2 cellular contexts compared by ENCODE assay signal in the genomic region with DNA sequence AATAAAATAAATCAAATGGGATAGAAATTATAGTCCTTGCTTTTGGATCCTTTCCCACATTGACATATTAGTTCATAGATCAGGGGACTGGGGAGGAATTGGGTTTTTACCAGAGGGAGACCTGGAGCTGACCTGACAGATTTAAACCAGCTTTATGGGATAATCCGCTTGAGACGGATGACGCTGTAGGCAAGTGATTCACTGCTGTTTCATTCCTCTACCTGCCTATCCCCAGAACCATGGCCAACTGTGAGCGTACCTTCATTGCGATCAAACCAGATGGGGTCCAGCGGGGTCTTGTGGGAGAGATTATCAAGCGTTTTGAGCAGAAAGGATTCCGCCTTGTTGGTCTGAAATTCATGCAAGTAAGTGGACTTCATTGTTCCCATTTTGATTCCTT.
TF ChIP-seq lines count a peak whose summit lies in the region.

No MANE protein-coding gene starts in this region.

TF ChIP-seq in SK-N-SH, 30 proteins besides CTCF, POLR2A, EP300 and RAD21:
- TF ChIP-seq, protein P1, sequence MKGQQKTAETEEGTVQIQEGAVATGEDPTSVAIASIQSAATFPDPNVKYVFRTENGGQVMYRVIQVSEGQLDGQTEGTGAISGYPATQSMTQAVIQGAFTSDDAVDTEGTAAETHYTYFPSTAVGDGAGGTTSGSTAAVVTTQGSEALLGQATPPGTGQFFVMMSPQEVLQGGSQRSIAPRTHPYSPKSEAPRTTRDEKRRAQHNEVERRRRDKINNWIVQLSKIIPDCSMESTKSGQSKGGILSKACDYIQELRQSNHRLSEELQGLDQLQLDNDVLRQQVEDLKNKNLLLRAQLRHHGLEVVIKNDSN (IDR thresholded peaks at IDR 0.05; ENCODE audit: borderline replicate concordance, low read depth): no peak

TF ChIP-seq in SK-N-SH treated with all-trans-retinoic acid at 6 μM for 48 hours, 23 proteins besides CTCF, POLR2A, EP300 and RAD21 (continued from another document):
- TF ChIP-seq, protein P2, sequence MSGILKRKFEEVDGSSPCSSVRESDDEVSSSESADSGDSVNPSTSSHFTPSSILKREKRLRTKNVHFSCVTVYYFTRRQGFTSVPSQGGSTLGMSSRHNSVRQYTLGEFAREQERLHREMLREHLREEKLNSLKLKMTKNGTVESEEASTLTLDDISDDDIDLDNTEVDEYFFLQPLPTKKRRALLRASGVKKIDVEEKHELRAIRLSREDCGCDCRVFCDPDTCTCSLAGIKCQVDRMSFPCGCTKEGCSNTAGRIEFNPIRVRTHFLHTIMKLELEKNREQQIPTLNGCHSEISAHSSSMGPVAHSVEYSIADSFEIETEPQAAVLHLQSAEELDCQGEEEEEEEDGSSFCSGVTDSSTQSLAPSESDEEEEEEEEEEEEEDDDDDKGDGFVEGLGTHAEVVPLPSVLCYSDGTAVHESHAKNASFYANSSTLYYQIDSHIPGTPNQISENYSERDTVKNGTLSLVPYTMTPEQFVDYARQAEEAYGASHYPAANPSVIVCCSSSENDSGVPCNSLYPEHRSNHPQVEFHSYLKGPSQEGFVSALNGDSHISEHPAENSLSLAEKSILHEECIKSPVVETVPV (CRISPR knock-in tag; IDR thresholded peaks at IDR 0.05): no peak
- no peak for TF ChIP-seq RARB (CRISPR knock-in tag; IDR thresholded peaks at IDR 0.05)
- no peak for TF ChIP-seq CSDC2 (CRISPR knock-in tag; IDR thresholded peaks at IDR 0.05)
- no peak for TF ChIP-seq BACH2 (CRISPR knock-in tag; IDR thresholded peaks at IDR 0.05; ENCODE audit: borderline replicate concordance)
